1 cellular context compared by ENCODE assay signal in genomic region chr6:105319331-105319730, GRCh38.
TF ChIP-seq lines count a peak whose summit lies in the region.

No MANE protein-coding gene starts in this region.

TF ChIP-seq in IMR-90, 13 proteins besides CTCF, POLR2A, EP300 and RAD21 (continued from another document):
- TF ChIP-seq, protein P1, sequence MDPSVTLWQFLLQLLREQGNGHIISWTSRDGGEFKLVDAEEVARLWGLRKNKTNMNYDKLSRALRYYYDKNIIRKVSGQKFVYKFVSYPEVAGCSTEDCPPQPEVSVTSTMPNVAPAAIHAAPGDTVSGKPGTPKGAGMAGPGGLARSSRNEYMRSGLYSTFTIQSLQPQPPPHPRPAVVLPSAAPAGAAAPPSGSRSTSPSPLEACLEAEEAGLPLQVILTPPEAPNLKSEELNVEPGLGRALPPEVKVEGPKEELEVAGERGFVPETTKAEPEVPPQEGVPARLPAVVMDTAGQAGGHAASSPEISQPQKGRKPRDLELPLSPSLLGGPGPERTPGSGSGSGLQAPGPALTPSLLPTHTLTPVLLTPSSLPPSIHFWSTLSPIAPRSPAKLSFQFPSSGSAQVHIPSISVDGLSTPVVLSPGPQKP (IDR thresholded peaks at IDR 0.05; ENCODE audit: borderline replicate concordance, low read depth, low read length): no peak
- TF ChIP-seq MXI1 (IDR thresholded peaks at IDR 0.05; ENCODE audit: borderline replicate concordance, low read depth, low read length) (no peak), USF2 (IDR thresholded peaks at IDR 0.05; ENCODE audit: low read depth, low read length) (no peak), RFX5 (IDR thresholded peaks at IDR 0.05; ENCODE audit: low read depth, low read length) (no peak), SMC3 (IDR thresholded peaks at IDR 0.05; ENCODE audit: low read depth, low read length) (no peak), BHLHE40 (IDR thresholded peaks at IDR 0.05; ENCODE audit: low read depth, low read length) (no peak)
